2 cellular contexts compared by ENCODE assay signal in the genomic region with DNA sequence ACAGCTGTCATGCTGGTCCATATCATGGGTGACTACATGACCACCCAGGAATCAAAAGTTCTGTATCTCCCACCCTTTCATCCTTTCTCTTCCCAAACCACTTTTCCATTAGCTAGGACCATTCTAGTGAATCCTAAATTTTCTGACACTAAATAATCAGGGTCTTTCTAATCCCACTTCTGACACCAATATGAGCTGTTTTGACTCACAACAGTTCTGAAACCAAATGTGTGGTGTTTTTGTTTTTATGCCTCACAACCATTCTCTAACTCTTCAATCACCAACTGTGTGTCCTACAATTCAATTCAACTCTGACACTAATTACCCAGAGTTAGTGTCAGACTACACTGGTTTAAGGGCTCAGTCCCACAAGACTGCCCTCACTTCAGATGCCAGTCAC.
TF ChIP-seq lines count a peak whose summit lies in the region.

No MANE protein-coding gene starts in this region.

TF ChIP-seq in IMR-90, 13 proteins besides CTCF, POLR2A, EP300 and RAD21:
- TF ChIP-seq RCOR1 (IDR thresholded peaks at IDR 0.05; ENCODE audit: insufficient replicate concordance, low read length) (no peak), MAFK (IDR thresholded peaks at IDR 0.05; ENCODE audit: low read depth, low read length) (no peak), CEBPB (IDR thresholded peaks at IDR 0.05; ENCODE audit: low read depth, low read length) (no peak), SMC3 (IDR thresholded peaks at IDR 0.05; ENCODE audit: low read depth, low read length) (no peak), MAZ (IDR thresholded peaks at IDR 0.05; ENCODE audit: borderline replicate concordance, low read depth, low read length) (no peak), RFX5 (IDR thresholded peaks at IDR 0.05; ENCODE audit: low read depth, low read length) (no peak), FOS (IDR thresholded peaks at IDR 0.05; ENCODE audit: low read depth, low read length) (no peak), NFE2L2 (IDR thresholded peaks at IDR 0.05; ENCODE audit: low read depth, low read length) (no peak), BHLHE40 (IDR thresholded peaks at IDR 0.05; ENCODE audit: low read depth, low read length) (no peak), MXI1 (IDR thresholded peaks at IDR 0.05; ENCODE audit: borderline replicate concordance, low read depth, low read length) (no peak), CHD1 (IDR thresholded peaks at IDR 0.05; ENCODE audit: low read depth, low read length) (no peak)
- TF ChIP-seq, protein P1, sequence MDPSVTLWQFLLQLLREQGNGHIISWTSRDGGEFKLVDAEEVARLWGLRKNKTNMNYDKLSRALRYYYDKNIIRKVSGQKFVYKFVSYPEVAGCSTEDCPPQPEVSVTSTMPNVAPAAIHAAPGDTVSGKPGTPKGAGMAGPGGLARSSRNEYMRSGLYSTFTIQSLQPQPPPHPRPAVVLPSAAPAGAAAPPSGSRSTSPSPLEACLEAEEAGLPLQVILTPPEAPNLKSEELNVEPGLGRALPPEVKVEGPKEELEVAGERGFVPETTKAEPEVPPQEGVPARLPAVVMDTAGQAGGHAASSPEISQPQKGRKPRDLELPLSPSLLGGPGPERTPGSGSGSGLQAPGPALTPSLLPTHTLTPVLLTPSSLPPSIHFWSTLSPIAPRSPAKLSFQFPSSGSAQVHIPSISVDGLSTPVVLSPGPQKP (IDR thresholded peaks at IDR 0.05; ENCODE audit: borderline replicate concordance, low read depth, low read length), result no peak
- TF ChIP-seq, protein P2, sequence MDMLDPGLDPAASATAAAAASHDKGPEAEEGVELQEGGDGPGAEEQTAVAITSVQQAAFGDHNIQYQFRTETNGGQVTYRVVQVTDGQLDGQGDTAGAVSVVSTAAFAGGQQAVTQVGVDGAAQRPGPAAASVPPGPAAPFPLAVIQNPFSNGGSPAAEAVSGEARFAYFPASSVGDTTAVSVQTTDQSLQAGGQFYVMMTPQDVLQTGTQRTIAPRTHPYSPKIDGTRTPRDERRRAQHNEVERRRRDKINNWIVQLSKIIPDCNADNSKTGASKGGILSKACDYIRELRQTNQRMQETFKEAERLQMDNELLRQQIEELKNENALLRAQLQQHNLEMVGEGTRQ (IDR thresholded peaks at IDR 0.05; ENCODE audit: low read depth, low read length), result no peak

TF ChIP-seq in K562, 482 proteins besides CTCF, POLR2A, EP300 and RAD21:
- no peak for TF ChIP-seq TAF9B (IDR thresholded peaks at IDR 0.05; ENCODE audit: partially characterized antibody)
- TF ChIP-seq ZNF584 (CRISPR knock-in tag; IDR thresholded peaks at IDR 0.05; ENCODE audit: low read depth), result peak; percentile 99
- TF ChIP-seq, protein P3, sequence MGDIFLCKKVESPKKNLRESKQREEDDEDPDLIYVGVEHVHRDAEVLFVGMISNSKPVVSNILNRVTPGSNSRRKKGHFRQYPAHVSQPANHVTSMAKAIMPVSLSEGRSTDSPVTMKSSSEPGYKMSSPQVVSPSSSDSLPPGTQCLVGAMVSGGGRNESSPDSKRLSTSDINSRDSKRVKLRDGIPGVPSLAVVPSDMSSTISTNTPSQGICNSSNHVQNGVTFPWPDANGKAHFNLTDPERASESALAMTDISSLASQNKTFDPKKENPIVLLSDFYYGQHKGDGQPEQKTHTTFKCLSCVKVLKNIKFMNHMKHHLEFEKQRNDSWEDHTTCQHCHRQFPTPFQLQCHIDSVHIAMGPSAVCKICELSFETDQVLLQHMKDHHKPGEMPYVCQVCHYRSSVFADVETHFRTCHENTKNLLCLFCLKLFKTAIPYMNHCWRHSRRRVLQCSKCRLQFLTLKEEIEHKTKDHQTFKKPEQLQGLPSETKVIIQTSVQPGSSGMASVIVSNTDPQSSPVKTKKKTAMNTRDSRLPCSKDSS (IDR thresholded peaks at IDR 0.05; ENCODE audit: low read depth, partially characterized antibody), result peak; percentile 11
- TF ChIP-seq CBX3 (IDR thresholded peaks at IDR 0.05; ENCODE audit: borderline replicate concordance in 1 of 2, low read length in 2 of 2), result peak in 1 of 2 experiments; percentile 51; a peak in 1 of 3 replicates
